In the genomic region with DNA sequence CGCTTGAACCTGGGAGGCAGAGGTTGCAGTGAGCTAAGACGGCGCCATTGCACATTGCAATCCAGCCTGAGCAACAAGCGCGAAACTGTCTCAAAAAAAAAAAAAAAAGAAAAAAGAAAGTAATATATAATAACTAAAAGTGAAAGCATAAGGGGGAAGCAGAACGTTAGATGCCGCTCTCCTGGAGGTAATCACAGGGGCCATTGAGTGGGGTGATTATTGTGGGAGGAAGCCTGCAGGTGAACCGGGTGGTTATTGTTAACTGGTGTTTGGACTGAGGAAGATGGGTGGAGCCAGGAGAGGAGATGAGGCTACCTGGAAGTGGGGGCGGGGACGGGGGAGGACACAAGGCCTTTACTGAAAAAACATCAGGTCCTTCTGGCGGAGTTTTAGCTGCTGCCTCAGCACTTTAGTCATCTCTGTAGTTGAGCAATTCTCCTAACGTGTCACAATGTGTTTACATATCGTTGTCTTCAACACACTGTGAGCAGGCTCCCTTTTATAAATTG, we compare ENCODE assay signal across 8 cellular contexts. TPM values are rescaled to one million over a fixed set of nuclear protein-coding genes. Genes with fewer than 3 reads are reported as not detected.
DNase-seq lines count a peak whose midpoint lies in the region; ATAC-seq and TF ChIP-seq lines count a peak whose summit lies in the region.

No MANE protein-coding gene starts in this region.

- no peak for TF ChIP-seq POLR2A in testis (IDR thresholded peaks at IDR 0.05)

- intact Hi-C loops in testis (cut with DNase I; ENCODE audit: low total_unique reads): no loop called here

- H3K27ac ChIP-seq in testis: no peak overlapping the region

- no peaks in the 10 kb centered on the region for H3K9me3 ChIP-seq in testis

- 84 to 88% methylated on average over 13 of the region's 13 CpGs for WGBS in testis, 2 donors

- no peaks in the 10 kb centered on the region for H3K27me3 ChIP-seq in testis

- no peak for TF ChIP-seq CTCF in testis (IDR thresholded peaks at IDR 0.05)

- no peaks in the 10 kb centered on the region for H3K36me3 ChIP-seq in testis (ENCODE audit: low read depth, missing control alignments)

- ATAC-seq in HG03469 (IDR thresholded peaks at IDR 0.05; ENCODE audit: unreplicated experiment): peak; percentile 34

- H3K4me3 ChIP-seq in testis: no peak overlapping the region

- H3K4me1 ChIP-seq in testis: no peaks in the 10 kb centered on the region

- DNase-seq in NCI-H345 (lab: John Stamatoyannopoulos, UW): peak; percentile 24
- DNase-seq in NCI-H345 treated with DMSO at 0.1 percent for 48 hours (lab: John Stamatoyannopoulos, UW; ENCODE audit: unreplicated experiment): no peak
- peak; percentile 62 for DNase-seq in activated CD4-positive, CD25-positive, alpha-beta regulatory T cell treated with anti-CD3 and anti-CD28 coated beads, Interleukin-2, amount 50 U/mL, for 72 hours
- DNase-seq in fibroblast of gingiva (ENCODE audit: low read depth): peak; percentile 72
- DNase-seq in stimulated activated CD4-positive, alpha-beta T cell treated with anti-CD3 and anti-CD28 coated beads, TNF-alpha, amount 100 ng/mL, for 4 hours (ENCODE audit: low read depth in 3 of 3): peak in 2 of 3 experiments; percentile 16 to 31
- DNase-seq in NCI-H524 (lab: John Stamatoyannopoulos, UW): no peak
- no peak for DNase-seq in testis

RNA-seq across cellular contexts. Expression of a gene that starts 5.3 kb away (rescaled TPM):
- total RNA-seq in testis: 100 to 1,000 TPM; 148 to 168 TPM
- 108 TPM for polyA plus RNA-seq in testis (ENCODE audit: insufficient read depth, low read depth, low replicate concordance)

Comparison
In these comparisons a context has a peak if more than half of its experiments do, and no peak if none do; other contexts are left out.
1. DNase-seq: peak in NCI-H345 (single experiment), activated CD4-positive, CD25-positive, alpha-beta regulatory T cell treated with anti-CD3 and anti-CD28 coated beads, Interleukin-2, amount 50 U/mL, for 72 hours (single experiment), fibroblast of gingiva (single experiment) and stimulated activated CD4-positive, alpha-beta T cell treated with anti-CD3 and anti-CD28 coated beads, TNF-alpha, amount 100 ng/mL, for 4 hours (2 of 3); none in NCI-H345 treated with DMSO at 0.1 percent for 48 hours (single experiment), NCI-H524 (0 of 2) and testis (single experiment).